13 cellular contexts compared by ENCODE assay signal in genomic region chr7:45031829-45032228, GRCh38. TPM values are rescaled to one million over a fixed set of nuclear protein-coding genes. Genes with fewer than 3 reads are reported as not detected.
DNase-seq lines count a peak whose midpoint lies in the region; ATAC-seq lines count a peak whose summit lies in the region.
"Had no signal": no experiment of that assay in that cellular context is flagged by ENCODE, and none has a peak within 500 bp of the region (broad histone marks: within the 10 kb centered on the region; RNA-seq: fewer than 3 reads in every experiment).

No MANE protein-coding gene starts in this region.

- no peaks in the 10 kb centered on the region for H3K27me3 Mint-ChIP-seq in activated naive CD4-positive, alpha-beta T cell treated with anti-CD3 and anti-CD28 coated beads for 36 hours (ENCODE audit: low read depth)
- no peaks in the 10 kb centered on the region for H3K27me3 Mint-ChIP-seq in activated T-helper 17 cell treated with anti-CD3 and anti-CD28 coated beads, Interleukin-2, amount 50 U/mL, for 72 hours

- ATAC-seq in activated T-helper 17 cell treated with anti-CD3 and anti-CD28 coated beads, Interleukin-2, amount 50 U/mL, for 72 hours (replicated peaks), result no peak
- ATAC-seq: activated CD4-positive, CD25-positive, alpha-beta regulatory T cell treated with anti-CD3 and anti-CD28 coated beads, Interleukin-2, amount 50 U/mL, for 24 hours; left colon had no signal

- peak; percentile 26 for DNase-seq in activated naive CD4-positive, alpha-beta T cell treated with anti-CD3 and anti-CD28 coated beads for 36 hours
- no peak for DNase-seq in activated naive CD4-positive, alpha-beta T cell treated with Interleukin-2 at 50 U/mL for 16 hours
- peak; percentile 3 for DNase-seq in NCI-H2029 treated with DMSO at 0.1 percent for 48 hours (lab: John Stamatoyannopoulos, UW)
- peak; percentile 75 for DNase-seq in putamen (ENCODE audit: low spot score)
- DNase-seq in HK-2 (ENCODE audit: unreplicated experiment), result no peak
- no peak for DNase-seq in medulla oblongata (ENCODE audit: extremely low spot score)
- DNase-seq in hippocampal formation (lab: John Stamatoyannopoulos, UW), result no peak
- DNase-seq: foreskin melanocyte; left colon; NCI-H2171; stimulated activated CD4-positive, alpha-beta T cell treated with anti-CD3 and anti-CD28 coated beads, Interleukin-12 subunit alpha, Interleukin-12 subunit beta, amount 100 ng/mL, for 4 hours had no signal

- H3K4me3 Mint-ChIP-seq in activated naive CD4-positive, alpha-beta T cell treated with anti-CD3 and anti-CD28 coated beads for 36 hours, result no peak overlapping the region
- peak overlapping the region; percentile 59 for H3K4me3 Mint-ChIP-seq in activated T-helper 17 cell treated with anti-CD3 and anti-CD28 coated beads, Interleukin-2, amount 50 U/mL, for 72 hours

- peaks cover 84% of the 10 kb centered on the region for H3K4me1 Mint-ChIP-seq in activated naive CD4-positive, alpha-beta T cell treated with anti-CD3 and anti-CD28 coated beads for 36 hours (ENCODE audit: low read depth)
- H3K4me1 Mint-ChIP-seq in activated T-helper 17 cell treated with anti-CD3 and anti-CD28 coated beads, Interleukin-2, amount 50 U/mL, for 72 hours, result peaks cover 66% of the 10 kb centered on the region

- CTCF ChIA-PET in activated naive CD4-positive, alpha-beta T cell treated with anti-CD3 and anti-CD28 coated beads for 36 hours (lab: Charles Lee), result interaction anchor here (1.0 to 2.4 kb wide), 3 partner anchors 10 to 59 kb away, joined by 4 to 11 read pairs (median 4); no protein-coding TSS in a partner anchor

- H3K36me3 Mint-ChIP-seq in activated naive CD4-positive, alpha-beta T cell treated with anti-CD3 and anti-CD28 coated beads for 36 hours (ENCODE audit: low read depth), result peaks cover 28% of the 10 kb centered on the region
- peaks cover 63% of the 10 kb centered on the region for H3K36me3 Mint-ChIP-seq in activated T-helper 17 cell treated with anti-CD3 and anti-CD28 coated beads, Interleukin-2, amount 50 U/mL, for 72 hours (ENCODE audit: low read depth)

- H3K9me3 Mint-ChIP-seq in activated naive CD4-positive, alpha-beta T cell treated with anti-CD3 and anti-CD28 coated beads for 36 hours, result no peaks in the 10 kb centered on the region
- H3K9me3 Mint-ChIP-seq in activated T-helper 17 cell treated with anti-CD3 and anti-CD28 coated beads, Interleukin-2, amount 50 U/mL, for 72 hours, result peaks cover 5% of the 10 kb centered on the region

- intact Hi-C loops in activated naive CD4-positive, alpha-beta T cell treated with anti-CD3 and anti-CD28 coated beads for 36 hours (cut with micrococcal nuclease), result no loop called here

- H3K27ac Mint-ChIP-seq in activated naive CD4-positive, alpha-beta T cell treated with anti-CD3 and anti-CD28 coated beads for 36 hours, result peak overlapping the region; percentile 84
- peak overlapping the region; percentile 76 for H3K27ac Mint-ChIP-seq in activated T-helper 17 cell treated with anti-CD3 and anti-CD28 coated beads, Interleukin-2, amount 50 U/mL, for 72 hours

RNA-seq across cellular contexts. Expression of gene CCM2, which starts 31.8 kb away (rescaled TPM):
- total RNA-seq in activated naive CD4-positive, alpha-beta T cell treated with anti-CD3 and anti-CD28 coated beads for 36 hours, result 10 to 100 TPM; 87.9 to 88.3 TPM
- 10 to 100 TPM; 69.8 to 79.3 TPM for total RNA-seq in activated T-helper 17 cell treated with anti-CD3 and anti-CD28 coated beads, Interleukin-2, amount 50 U/mL, for 72 hours

RNA-seq across cellular contexts. Expression of gene MYO1G, which starts 53.0 kb away (rescaled TPM):
- 100 to 1,000 TPM; 391 to 406 TPM for total RNA-seq in activated naive CD4-positive, alpha-beta T cell treated with anti-CD3 and anti-CD28 coated beads for 36 hours
- total RNA-seq in activated T-helper 17 cell treated with anti-CD3 and anti-CD28 coated beads, Interleukin-2, amount 50 U/mL, for 72 hours, result 100 to 1,000 TPM; 316 to 649 TPM

RNA-seq across cellular contexts. Expression of gene NACAD, which starts 56.9 kb away (rescaled TPM):
- total RNA-seq in activated naive CD4-positive, alpha-beta T cell treated with anti-CD3 and anti-CD28 coated beads for 36 hours, result under 1 TPM; 0.05 TPM
- 1 to 10 TPM in 1 of 2 donors, under 1 TPM in 1; 0.71 to 1.3 TPM for total RNA-seq in activated T-helper 17 cell treated with anti-CD3 and anti-CD28 coated beads, Interleukin-2, amount 50 U/mL, for 72 hours

Comparison
In these comparisons a context has a peak if more than half of its experiments do, and no peak if none do; other contexts are left out.
1. DNase-seq: peak in activated naive CD4-positive, alpha-beta T cell treated with anti-CD3 and anti-CD28 coated beads for 36 hours (single experiment), NCI-H2029 treated with DMSO at 0.1 percent for 48 hours (single experiment) and putamen (single experiment); none in activated naive CD4-positive, alpha-beta T cell treated with Interleukin-2 at 50 U/mL for 16 hours (single experiment), HK-2 (single experiment), medulla oblongata (single experiment) and hippocampal formation (0 of 2).